29 cellular contexts compared by ENCODE assay signal in genomic region chr10:1872151-1872726, GRCh38.
"Had no signal": no experiment of that assay in that cellular context is flagged by ENCODE, and none has a peak within 500 bp of the region (broad histone marks: within the 10 kb centered on the region; RNA-seq: fewer than 3 reads in every experiment).

No MANE protein-coding gene starts in this region.

- H3K4me3 Mint-ChIP-seq: naive B cell; natural killer cell; nephron progenitor cell; stimulated activated naive B cell treated with anti-CD40 and anti-IgM and Interleukin-4, amounts not matched to agents 10 μg/mL and 1 μg/mL and 100 μg/mL, for 72 hours had no signal

- H3K27ac ChIP-seq: heart right ventricle, hepatocyte, lower lobe of right lung, ovary, skin epidermis, stomach, suprapubic skin, thoracic aorta, tibial artery, upper lobe of right lung had no signal

- H3K4me1 Mint-ChIP-seq: natural killer cell; nephron progenitor cell; stimulated activated naive B cell treated with anti-CD40 and anti-IgM and Interleukin-4, amounts not matched to agents 10 μg/mL and 1 μg/mL and 100 μg/mL, for 72 hours had no signal

- DNase-seq: heart right ventricle; kidney glomerular epithelial cell; left cardiac atrium; lower lobe of right lung; mammary epithelial cell; mesenchymal stem cell; naive B cell; natural killer cell; nephron progenitor cell; ovary; retina; right cardiac atrium; stimulated activated CD4-positive, alpha-beta T cell treated with anti-CD3 and anti-CD28 coated beads, Interleukin-12 subunit alpha, Interleukin-12 subunit beta, amount 100 ng/mL, for 4 hours; stimulated activated CD4-positive, alpha-beta T cell treated with anti-CD3 and anti-CD28 coated beads, Interleukin-15, amount 100 ng/mL, for 24 hours; stimulated activated CD4-positive, alpha-beta T cell treated with anti-CD3 and anti-CD28 coated beads, Interleukin-2, amount 100 ng/mL, for 24 hours; stimulated activated CD4-positive, alpha-beta T cell treated with anti-CD3 and anti-CD28 coated beads, Interleukin-4, amount 100 ng/mL, for 1 hour; stimulated activated naive B cell treated with anti-CD40 and anti-IgM and Interleukin-4, amounts not matched to agents 10 μg/mL and 1 μg/mL and 100 μg/mL, for 72 hours; stimulated activated naive CD8-positive, alpha-beta T cell treated with anti-CD3 and anti-CD28 coated beads, Interleukin-15, Interleukin-2, amounts not matched to agents 100 U/mL and 50 U/mL, for 24 hours; stomach; tibial artery; trophoblast cell; upper lobe of right lung had no signal

- H3K27ac Mint-ChIP-seq: natural killer cell; nephron progenitor cell; progenitor cell of endocrine pancreas; stimulated activated naive B cell treated with anti-CD40 and anti-IgM and Interleukin-4, amounts not matched to agents 10 μg/mL and 1 μg/mL and 100 μg/mL, for 72 hours had no signal

- H3K9me3 Mint-ChIP-seq: natural killer cell had no signal

- H3K36me3 ChIP-seq: heart right ventricle, lower lobe of right lung, ovary, stomach, suprapubic skin, thoracic aorta, tibial artery, upper lobe of right lung had no signal

- H3K4me3 ChIP-seq: heart right ventricle, hepatocyte, lower lobe of right lung, ovary, skin epidermis, stomach, suprapubic skin, thoracic aorta, tibial artery, upper lobe of right lung had no signal

- H3K79me2 ChIP-seq: hepatocyte had no signal

- H3K4me1 ChIP-seq: heart right ventricle, lower lobe of right lung, stomach, suprapubic skin, tibial artery, upper lobe of right lung had no signal

- H3K36me3 Mint-ChIP-seq: naive B cell; natural killer cell; stimulated activated naive B cell treated with anti-CD40 and anti-IgM and Interleukin-4, amounts not matched to agents 10 μg/mL and 1 μg/mL and 100 μg/mL, for 72 hours had no signal

- ATAC-seq: heart right ventricle; left cardiac atrium; left lobe of liver; lower lobe of right lung; natural killer cell; right cardiac atrium; sciatic nerve; stimulated activated naive B cell treated with anti-CD40 and anti-IgM and Interleukin-4, amounts not matched to agents 10 μg/mL and 1 μg/mL and 100 μg/mL, for 72 hours; stimulated activated naive CD8-positive, alpha-beta T cell treated with anti-CD3 and anti-CD28 coated beads, Interleukin-15, Interleukin-2, amounts not matched to agents 100 U/mL and 50 U/mL, for 24 hours; upper lobe of right lung had no signal

- H3K27me3 ChIP-seq: hepatocyte, ovary, suprapubic skin, tibial artery, upper lobe of right lung had no signal

- H3K9me3 ChIP-seq: lower lobe of right lung, ovary, suprapubic skin, thoracic aorta, upper lobe of right lung had no signal

- H3K4me2 ChIP-seq: hepatocyte had no signal

- H2AFZ ChIP-seq: hepatocyte had no signal
